16 cellular contexts compared by ENCODE assay signal in genomic region chr5:102481044-102481715, GRCh38. TPM values are rescaled to one million over a fixed set of nuclear protein-coding genes. Genes with fewer than 3 reads are reported as not detected.
DNase-seq lines count a peak whose midpoint lies in the region; TF ChIP-seq lines count a peak whose summit lies in the region.
"Had no signal": no experiment of that assay in that cellular context is flagged by ENCODE, and none has a peak within 500 bp of the region (broad histone marks: within the 10 kb centered on the region; RNA-seq: fewer than 3 reads in every experiment).

No MANE protein-coding gene starts in this region.

- H3K36me3 Mint-ChIP-seq in CD14-positive monocyte, result no peaks in the 10 kb centered on the region

- H3K4me3 Mint-ChIP-seq in CD14-positive monocyte, result no peak overlapping the region
- H3K4me3 Mint-ChIP-seq: activated CD8-positive, alpha-beta T cell treated with anti-CD3 and anti-CD28 coated beads, Interleukin-2, amount 10 ng/mL, durations not matched to agents 7 days and 5 days; dendritic cell treated with granulocyte-macrophage colony-stimulating factor and Interleukin-4, amounts not matched to agents 40 ng/mL and 50 ng/mL, for 4 days had no signal

- H3K9me3 Mint-ChIP-seq in CD14-positive monocyte, result peaks cover 0 to 3% (median 0%) of the 10 kb centered on the region in 7 donors
- H3K9me3 Mint-ChIP-seq: dendritic cell treated with granulocyte-macrophage colony-stimulating factor and Interleukin-4, amounts not matched to agents 40 ng/mL and 50 ng/mL, for 4 days had no signal

- TF ChIP-seq CTCF in CD14-positive monocyte (IDR thresholded peaks at IDR 0.05), result no peak

- peak overlapping the region in 1 of 7 donors; percentile 66 for H3K27ac Mint-ChIP-seq in CD14-positive monocyte
- H3K27ac Mint-ChIP-seq: activated CD8-positive, alpha-beta T cell treated with anti-CD3 and anti-CD28 coated beads, Interleukin-2, amount 10 ng/mL, durations not matched to agents 7 days and 5 days; dendritic cell treated with granulocyte-macrophage colony-stimulating factor and Interleukin-4, amounts not matched to agents 40 ng/mL and 50 ng/mL, for 4 days had no signal

- peaks cover 8% of the 10 kb centered on the region for H3K4me1 Mint-ChIP-seq in CD14-positive monocyte

- intact Hi-C loops in CD14-positive monocyte (cut with micrococcal nuclease), result no loop called here

- DNase-seq in HS-5 (ENCODE audit: low read depth) (peak; percentile 56), NCI-H1417 treated with DMSO at 0.1 percent for 48 hours (lab: John Stamatoyannopoulos, UW) (peak; percentile 49), SHP77 treated with DMSO at 0.1 percent for 48 hours (lab: John Stamatoyannopoulos, UW) (peak; percentile 9), kidney tubule cell (ENCODE audit: low spot score) (peak; percentile 11), globus pallidus (ENCODE audit: low spot score) (no peak), CD14-positive monocyte (ENCODE audit: low spot score) (no peak)
- DNase-seq in stimulated activated CD4-positive, alpha-beta T cell treated with anti-CD3 and anti-CD28 coated beads, Interleukin-1b, Interleukin-23, amount 100 ng/mL, for 48 hours, result no peak
- DNase-seq: activated CD8-positive, alpha-beta T cell treated with anti-CD3 and anti-CD28 coated beads, Interleukin-2, amount 10 ng/mL, durations not matched to agents 7 days and 5 days; C1 segment of cervical spinal cord; DND-41; GOT3; left colon; NCI-H187 treated with DMSO at 0.1 percent for 48 hours; stimulated activated CD4-positive, alpha-beta T cell treated with anti-CD3 and anti-CD28 coated beads, Interleukin-12 subunit alpha, Interleukin-12 subunit beta, amount 100 ng/mL, for 4 hours; stomach had no signal

- peaks cover 0 to 2% (median 1%) of the 10 kb centered on the region in 3 donors for H3K27me3 Mint-ChIP-seq in CD14-positive monocyte (ENCODE audit: low read depth in 3 of 3)
- H3K27me3 Mint-ChIP-seq: dendritic cell treated with granulocyte-macrophage colony-stimulating factor and Interleukin-4, amounts not matched to agents 40 ng/mL and 50 ng/mL, for 4 days had no signal

RNA-seq across cellular contexts. Expression of gene SLCO6A1, which starts 17.6 kb away (rescaled TPM):
- not detected for polyA plus RNA-seq in CD14-positive monocyte
- polyA plus RNA-seq: stomach had no signal

Comparison
In these comparisons a context has a peak if more than half of its experiments do, and no peak if none do; other contexts are left out.
1. DNase-seq: peak in HS-5 (single experiment), NCI-H1417 treated with DMSO at 0.1 percent for 48 hours (single experiment), SHP77 treated with DMSO at 0.1 percent for 48 hours (single experiment) and kidney tubule cell (single experiment); none in stimulated activated CD4-positive, alpha-beta T cell treated with anti-CD3 and anti-CD28 coated beads, Interleukin-1b, Interleukin-23, amount 100 ng/mL, for 48 hours (single experiment), globus pallidus (single experiment) and CD14-positive monocyte (single experiment).